Comparison of ENCODE assay signal across 24 cellular contexts in the genomic region with DNA sequence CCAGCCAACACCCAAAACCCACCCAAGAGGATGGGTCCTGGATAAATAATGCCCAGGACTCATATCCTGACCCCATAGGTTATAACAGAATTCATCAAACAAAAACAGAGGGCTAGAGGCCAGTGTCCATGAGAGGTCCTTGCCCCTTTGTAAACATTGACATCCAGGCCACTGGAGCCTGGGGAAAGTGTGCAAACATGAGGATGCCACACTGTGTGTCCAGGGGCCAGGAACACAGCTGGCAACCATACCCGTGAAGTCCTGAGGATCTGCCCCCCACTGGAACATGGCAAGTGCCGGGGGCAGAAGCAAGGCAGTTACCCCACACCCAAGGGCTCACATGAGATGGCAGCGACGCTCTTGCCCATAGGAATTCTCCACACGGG. TPM values are rescaled to one million over a fixed set of nuclear protein-coding genes. Genes with fewer than 3 reads are reported as not detected.
DNase-seq lines count a peak whose midpoint lies in the region; ATAC-seq and TF ChIP-seq lines count a peak whose summit lies in the region.
"Had no signal": no experiment of that assay in that cellular context is flagged by ENCODE, and none has a peak within 500 bp of the region (broad histone marks: within the 10 kb centered on the region; RNA-seq: fewer than 3 reads in every experiment).

No MANE protein-coding gene starts in this region.

- no peaks in the 10 kb centered on the region for H3K36me3 Mint-ChIP-seq in HFFc6 (ENCODE audit: low read depth)

- H3K27ac ChIP-seq in BLaER1 (no peak overlapping the region), right lobe of liver (peak overlapping the region in 2 of 3 donors; percentile 16 to 33)
- H3K27ac ChIP-seq: A549 had no signal

- peaks cover 4% of the 10 kb centered on the region; the same call in 1 of the 2 replicates for H4K20me1 ChIP-seq in BLaER1

- H3K36me3 ChIP-seq in BLaER1, result peaks cover 8% of the 10 kb centered on the region; the same call in 1 of the 2 replicates
- no peaks in the 10 kb centered on the region for H3K36me3 ChIP-seq in right lobe of liver
- H3K36me3 ChIP-seq: BE2C had no signal

- H3K4me2 ChIP-seq in BLaER1, result no peak overlapping the region
- H3K4me2 ChIP-seq: A549, GM23338 had no signal

- TF ChIP-seq CTCF in right lobe of liver (IDR thresholded peaks at IDR 0.05) (no peak), HFFc6 (IDR thresholded peaks at IDR 0.05) (no peak)

- DNase-seq in left lobe of liver (ENCODE audit: low spot score) (no peak), right lobe of liver (peak in 1 of 3 donors; percentile 54), posterior vena cava (ENCODE audit: low spot score) (peak; percentile 47), HFFc6 (no peak), NCI-H2227 treated with DMSO at 0.1 percent for 48 hours (lab: John Stamatoyannopoulos, UW) (no peak)
- DNase-seq: 8988T; ACHN; AML-193; BE2C; C1 segment of cervical spinal cord; Calu3; CD4-positive, alpha-beta memory T cell; COR-L47; DMS53; DMS79 treated with DMSO at 0.1 percent for 48 hours; GF-D8; H9 had no signal

- WGBS in right lobe of liver (ENCODE audit: insufficient coverage, low coverage, low lambda C conversion rate, missing lambda C conversion rate), result no CpG with 5 or more reads among the region's 5 CpGs

- H3K4me3 ChIP-seq in BLaER1, result no peak overlapping the region
- no peak overlapping the region for H3K4me3 ChIP-seq in right lobe of liver
- H3K4me3 ChIP-seq: A549, GM23338 had no signal

- H3K4me3 Mint-ChIP-seq in HFFc6, result no peak overlapping the region
- H3K4me3 Mint-ChIP-seq: GM23338, H9 had no signal

- no peak overlapping the region for H3K27ac Mint-ChIP-seq in HFFc6
- H3K27ac Mint-ChIP-seq: GM23338, H9 had no signal

- H3K4me1 ChIP-seq in BLaER1, result peaks cover 19% of the 10 kb centered on the region
- H3K4me1 ChIP-seq in right lobe of liver, result peaks cover 0 to 17% (median 6%) of the 10 kb centered on the region in 4 donors
- H3K4me1 ChIP-seq: BE2C had no signal

- H3K27me3 ChIP-seq in BLaER1 (no peaks in the 10 kb centered on the region), right lobe of liver (no peaks in the 10 kb centered on the region)
- H3K27me3 ChIP-seq: BE2C had no signal

- no peak for TF ChIP-seq POLR2A in right lobe of liver (IDR thresholded peaks at IDR 0.05)

- intact Hi-C loops in right lobe of liver (cut with DNase I), result loop anchor here in 1 of 2 donors (10.0 kb wide), 1 partner anchor 60 kb away; no protein-coding TSS in a partner anchor
- intact Hi-C loops in posterior vena cava (cut with DNase I), result no loop called here

- ATAC-seq in left lobe of liver, result peak; percentile 10
- peak; percentile 1 to 42 (median 12) for ATAC-seq in right lobe of liver
- no peak for ATAC-seq in HG03469 (IDR thresholded peaks at IDR 0.05; ENCODE audit: unreplicated experiment)
- ATAC-seq: A549, GM23338, HCT116 had no signal

- peak overlapping the region; percentile 34; the same call in 1 of the 2 replicates for H3K9ac ChIP-seq in BLaER1

- H3K4me1 Mint-ChIP-seq in HFFc6 (ENCODE audit: low read depth), result peaks cover 31% of the 10 kb centered on the region

- H3K9me3 ChIP-seq in BLaER1 (no peaks in the 10 kb centered on the region), right lobe of liver (no peaks in the 10 kb centered on the region)
- H3K9me3 ChIP-seq: A549, BE2C had no signal

- peaks cover 3% of the 10 kb centered on the region; the same call in 1 of the 2 replicates for H3K27me3 Mint-ChIP-seq in HFFc6 (ENCODE audit: insufficient read depth)
- H3K27me3 Mint-ChIP-seq: CD4-positive, alpha-beta memory T cell had no signal

- H3K9me3 Mint-ChIP-seq in HFFc6, result no peaks in the 10 kb centered on the region
- H3K9me3 Mint-ChIP-seq: GM23338, H9 had no signal

RNA-seq across cellular contexts. Expression of a gene that starts 4.2 kb away (rescaled TPM):
- total RNA-seq in left lobe of liver, result 44.8 TPM
- 10 to 100 TPM; 28.6 to 35.4 (median 33.3) TPM for total RNA-seq in right lobe of liver
- total RNA-seq in posterior vena cava, result 10 to 100 TPM; 59.5 to 63.3 TPM
- 10 to 100 TPM; 43.9 to 66.6 (median 48.4) TPM for total RNA-seq in HFFc6 (2021; fragmentation: NEBNext Ultra II Directional; extraction: Animal tissue kit (Norgen Biotek cat#: 25700))

RNA-seq across cellular contexts. Expression of a gene that starts 5.0 kb away (rescaled TPM):
- 0.18 TPM for total RNA-seq in left lobe of liver
- total RNA-seq in right lobe of liver, result under 1 TPM in 5 of 6 experiments, not detected in 1; 0.17 to 0.60 (median 0.43) TPM
- under 1 TPM in 1 of 2 donors, not detected in 1; 0.38 TPM for total RNA-seq in posterior vena cava
- total RNA-seq in HFFc6 (2021; fragmentation: NEBNext Ultra II Directional; extraction: Animal tissue kit (Norgen Biotek cat#: 25700)), result 1 to 10 TPM in 1 of 6 experiments, under 1 TPM in 5; 0.60 to 1.6 (median 0.86) TPM

RNA-seq across cellular contexts. Expression of a gene that starts 29.8 kb away (rescaled TPM):
- total RNA-seq in left lobe of liver (not detected), right lobe of liver (under 1 TPM in 3 of 6 experiments, not detected in 3; 0.04 to 0.13 (median 0.07) TPM), posterior vena cava (1 to 10 TPM in 1 of 2 donors, under 1 TPM in 1; 0.93 to 2.7 TPM)
- total RNA-seq in HFFc6 (2021; fragmentation: NEBNext Ultra II Directional; extraction: Animal tissue kit (Norgen Biotek cat#: 25700)), result under 1 TPM in 1 of 6 experiments, not detected in 5; 0.07 TPM
- total RNA-seq: Calu3, Daoy, G401, GM23338 had no signal

RNA-seq across cellular contexts. Expression of a gene that starts 45.9 kb away (rescaled TPM):
- 17.7 TPM for total RNA-seq in left lobe of liver
- 10 to 100 TPM; 12.2 to 34.5 (median 16.3) TPM for total RNA-seq in right lobe of liver
- total RNA-seq in posterior vena cava, result 10 to 100 TPM; 37.7 to 40.8 TPM
- total RNA-seq in HFFc6 (2021; fragmentation: NEBNext Ultra II Directional; extraction: Animal tissue kit (Norgen Biotek cat#: 25700)), result 10 to 100 TPM; 23.0 to 31.0 (median 26.2) TPM

RNA-seq across cellular contexts. Expression of a gene that starts 46.2 kb away (rescaled TPM):
- total RNA-seq in left lobe of liver, result 27.7 TPM
- total RNA-seq in right lobe of liver, result 10 to 100 TPM; 24.8 to 36.2 (median 30.1) TPM
- total RNA-seq in posterior vena cava, result 10 to 100 TPM; 52.2 to 57.3 TPM
- total RNA-seq in HFFc6 (2021; fragmentation: NEBNext Ultra II Directional; extraction: Animal tissue kit (Norgen Biotek cat#: 25700)), result 10 to 100 TPM; 79.0 to 92.0 (median 83.3) TPM
